ENCODE assay signal across 12 cellular contexts in genomic region chr19:6710273-6711077, GRCh38. TPM values are rescaled to one million over a fixed set of nuclear protein-coding genes. Genes with fewer than 3 reads are reported as not detected.
A peak's percentile ranks its signal among the peaks of the same experiment; 100 is the strongest.
DNase-seq lines count a peak whose midpoint lies in the region; ATAC-seq and TF ChIP-seq lines count a peak whose summit lies in the region.
"Had no signal": no experiment of that assay in that cellular context is flagged by ENCODE, and none has a peak within 500 bp of the region (broad histone marks: within the 10 kb centered on the region; RNA-seq: fewer than 3 reads in every experiment).

No MANE protein-coding gene starts in this region.

- H3K79me1 ChIP-seq in mesenchymal stem cell (replicated peaks; ENCODE audit: low read length, poor library complexity, severe bottlenecking) = no peaks in the 10 kb centered on the region

- no peak overlapping the region for H3K23ac ChIP-seq in mesenchymal stem cell (ENCODE audit: low read length in 2 of 2)

- POLR2A ChIA-PET in CD8-positive, alpha-beta memory T cell (lab: Charles Lee) = no interaction called here

- intact Hi-C loops in colonic mucosa (cut with DNase I) = no loop called here

- H2BK15ac ChIP-seq in mesenchymal stem cell (ENCODE audit: low read depth, poor library complexity, severe bottlenecking) = no peak overlapping the region

- H3K4me1 Mint-ChIP-seq in CD8-positive, alpha-beta memory T cell = peaks cover 13 to 15% (median 14%) of the 10 kb centered on the region in 3 donors
- H3K4me1 Mint-ChIP-seq in activated naive CD8-positive, alpha-beta T cell treated with anti-CD3 and anti-CD28 coated beads, Interleukin-2, amount 50 U/mL, for 24 hours = peaks cover 10% of the 10 kb centered on the region

- H3K4me3 Mint-ChIP-seq in CD8-positive, alpha-beta memory T cell = peak overlapping the region in 4 of 7 donors; percentile 7 to 58 (median 20)
- no peak overlapping the region for H3K4me3 Mint-ChIP-seq in activated naive CD8-positive, alpha-beta T cell treated with anti-CD3 and anti-CD28 coated beads, Interleukin-2, amount 50 U/mL, for 24 hours

- H3K9me3 Mint-ChIP-seq in CD8-positive, alpha-beta memory T cell = no peaks in the 10 kb centered on the region
- no peaks in the 10 kb centered on the region for H3K9me3 Mint-ChIP-seq in activated naive CD8-positive, alpha-beta T cell treated with anti-CD3 and anti-CD28 coated beads, Interleukin-2, amount 50 U/mL, for 24 hours

- H3K4me2 ChIP-seq in mesenchymal stem cell (ENCODE audit: low read length, poor library complexity, severe bottlenecking) = no peak overlapping the region

- no peak overlapping the region for H3K27ac ChIP-seq in CD8-positive, alpha-beta memory T cell (ENCODE audit: low read depth, low read length)
- no peak overlapping the region for H3K27ac ChIP-seq in mesenchymal stem cell (ENCODE audit: low read length, poor library complexity, severe bottlenecking)
- H3K27ac ChIP-seq in colonic mucosa = no peak overlapping the region
- H3K27ac ChIP-seq in brain microvascular endothelial cell = no peak overlapping the region
- H3K27ac ChIP-seq: left lung, thoracic aorta had no signal

- CTCF ChIA-PET in CD8-positive, alpha-beta memory T cell (lab: Charles Lee) = interaction anchor here (0.9 kb wide), 1 partner anchor 194 kb away, joined by 4 read pairs; no protein-coding TSS in a partner anchor

- no peak overlapping the region for H2BK12ac ChIP-seq in mesenchymal stem cell (ENCODE audit: low read length in 2 of 2)

- H3K9ac ChIP-seq in mesenchymal stem cell (ENCODE audit: low read length) = no peak overlapping the region
- no peak overlapping the region for H3K9ac ChIP-seq in colonic mucosa (ENCODE audit: low read depth in 2 of 2, low read length in 2 of 2)

- peaks cover 10% of the 10 kb centered on the region for H3K27me3 ChIP-seq in CD8-positive, alpha-beta memory T cell (ENCODE audit: insufficient read depth, low read length, poor library complexity, severe bottlenecking)
- H3K27me3 ChIP-seq in mesenchymal stem cell (ENCODE audit: control insufficient read depth in 1 of 2, insufficient read depth in 1 of 2, low read length in 2 of 2) = peaks cover 10 to 25% of the 10 kb centered on the region in 2 experiments
- no peaks in the 10 kb centered on the region for H3K27me3 ChIP-seq in colonic mucosa
- peaks cover 9% of the 10 kb centered on the region for H3K27me3 ChIP-seq in brain microvascular endothelial cell (replicated peaks)

- H3K9me3 ChIP-seq in CD8-positive, alpha-beta memory T cell (ENCODE audit: low read length) = no peaks in the 10 kb centered on the region
- H3K9me3 ChIP-seq in mesenchymal stem cell (ENCODE audit: control insufficient read depth, low read length) = no peaks in the 10 kb centered on the region
- H3K9me3 ChIP-seq in colonic mucosa = no peaks in the 10 kb centered on the region
- H3K9me3 ChIP-seq: left lung, thoracic aorta had no signal

- no peak overlapping the region for H2AK5ac ChIP-seq in mesenchymal stem cell (ENCODE audit: low read length, severe bottlenecking)

- H3K18ac ChIP-seq in mesenchymal stem cell (ENCODE audit: low read depth in 1 of 2, low read length in 2 of 2) = no peak overlapping the region

- peak overlapping the region; percentile 7 for H4K8ac ChIP-seq in mesenchymal stem cell (ENCODE audit: low read length)

- 34% methylated on average over 30 of the region's 30 CpGs for WGBS in mesenchymal stem cell

- DNase-seq in CD8-positive, alpha-beta memory T cell = no peak
- peak; percentile 27 for DNase-seq in activated naive CD8-positive, alpha-beta T cell treated with anti-CD3 and anti-CD28 coated beads, Interleukin-2, amount 50 U/mL, for 24 hours
- no peak for DNase-seq in mesenchymal stem cell
- no peak for DNase-seq in NCI-H524 (lab: John Stamatoyannopoulos, UW)
- DNase-seq in colonic mucosa = no peak
- DNase-seq in brain microvascular endothelial cell = no peak

- no peak overlapping the region for H3K4me3 ChIP-seq in CD8-positive, alpha-beta memory T cell (ENCODE audit: low read length)
- H3K4me3 ChIP-seq in GM12875 (ENCODE audit: low read depth, low read length) (no peak overlapping the region), mesenchymal stem cell (ENCODE audit: insufficient read depth in 1 of 2, low read depth in 1 of 2, low read length in 2 of 2) (peak overlapping the region in 1 of 2 experiments; percentile 1), colonic mucosa (no peak overlapping the region), brain microvascular endothelial cell (ENCODE audit: low read depth, low read length) (no peak overlapping the region)
- H3K4me3 ChIP-seq: left lung, thoracic aorta had no signal

- H4K91ac ChIP-seq in mesenchymal stem cell (ENCODE audit: low read length) = no peak overlapping the region

- no peak overlapping the region for H2AFZ ChIP-seq in mesenchymal stem cell (ENCODE audit: low read depth, low read length)

- H3K4me1 ChIP-seq in CD8-positive, alpha-beta memory T cell (ENCODE audit: insufficient read depth, low read length) = no peaks in the 10 kb centered on the region
- H3K4me1 ChIP-seq in mesenchymal stem cell (ENCODE audit: control insufficient read depth, insufficient read depth, low read depth, low read length) (peaks cover 4% of the 10 kb centered on the region), colonic mucosa (no peaks in the 10 kb centered on the region)
- H3K4me1 ChIP-seq: left lung had no signal

- H3K4ac ChIP-seq in mesenchymal stem cell (ENCODE audit: low read depth in 1 of 2, low read length in 2 of 2) = no peak overlapping the region

- TF ChIP-seq CTCF in GM12875 (IDR thresholded peaks at IDR 0.05; ENCODE audit: borderline replicate concordance, insufficient read depth, low read depth, low read length) = 0 out of 2 replicates have a peak, but pooled peaks have one; percentile 7
- no peak for TF ChIP-seq CTCF in colonic mucosa (IDR thresholded peaks at IDR 0.05)
- TF ChIP-seq CTCF in brain microvascular endothelial cell (IDR thresholded peaks at IDR 0.05; ENCODE audit: low read depth, low read length, missing control alignments) = no peak

- no peaks in the 10 kb centered on the region for H3K36me3 ChIP-seq in CD8-positive, alpha-beta memory T cell (ENCODE audit: insufficient read depth, low read length)
- peaks cover 0 to 39% of the 10 kb centered on the region in 2 experiments for H3K36me3 ChIP-seq in mesenchymal stem cell (ENCODE audit: control insufficient read depth in 1 of 2, insufficient read depth in 2 of 2, low read depth in 1 of 2, low read length in 2 of 2)
- no peaks in the 10 kb centered on the region for H3K36me3 ChIP-seq in colonic mucosa
- no peaks in the 10 kb centered on the region for H3K36me3 ChIP-seq in brain microvascular endothelial cell (replicated peaks)
- H3K36me3 ChIP-seq: thoracic aorta had no signal

- H3K14ac ChIP-seq in mesenchymal stem cell (ENCODE audit: low read length in 2 of 2) = peak overlapping the region in 1 of 2 experiments; percentile 61

- no peaks in the 10 kb centered on the region for H3K36me3 Mint-ChIP-seq in CD8-positive, alpha-beta memory T cell
- H3K36me3 Mint-ChIP-seq in activated naive CD8-positive, alpha-beta T cell treated with anti-CD3 and anti-CD28 coated beads, Interleukin-2, amount 50 U/mL, for 24 hours (ENCODE audit: low read depth) = no peaks in the 10 kb centered on the region

- H3K27me3 Mint-ChIP-seq in CD8-positive, alpha-beta memory T cell = peaks cover 17 to 27% of the 10 kb centered on the region in 2 donors
- peaks cover 41% of the 10 kb centered on the region for H3K27me3 Mint-ChIP-seq in activated naive CD8-positive, alpha-beta T cell treated with anti-CD3 and anti-CD28 coated beads, Interleukin-2, amount 50 U/mL, for 24 hours

- peak overlapping the region in 4 of 8 donors; percentile 30 to 83 (median 51) for H3K27ac Mint-ChIP-seq in CD8-positive, alpha-beta memory T cell
- no peak overlapping the region for H3K27ac Mint-ChIP-seq in activated naive CD8-positive, alpha-beta T cell treated with anti-CD3 and anti-CD28 coated beads, Interleukin-2, amount 50 U/mL, for 24 hours

- H2BK5ac ChIP-seq in mesenchymal stem cell (ENCODE audit: low read depth, low read length, poor library complexity, severe bottlenecking) = no peak overlapping the region

- ATAC-seq in activated naive CD8-positive, alpha-beta T cell treated with anti-CD3 and anti-CD28 coated beads, Interleukin-2, amount 50 U/mL, for 24 hours = no peak
- no peak for ATAC-seq in HG03280 (IDR thresholded peaks at IDR 0.05; ENCODE audit: unreplicated experiment)
- ATAC-seq: left lung had no signal

- no peak overlapping the region for H2BK120ac ChIP-seq in mesenchymal stem cell (ENCODE audit: low read depth, low read length)

- in situ Hi-C loops in brain microvascular endothelial cell (cut with HindIII; ENCODE audit: low pct_ligation_motif_present, low sequenced_read_pairs) = no loop called here

RNA-seq across cellular contexts. Expression of gene C3, which starts 10.0 kb away (rescaled TPM):
- 1 to 10 TPM; 1.6 to 1.7 TPM for total RNA-seq in CD8-positive, alpha-beta memory T cell
- not detected for polyA plus RNA-seq in CD8-positive, alpha-beta memory T cell
- 2.3 TPM for polyA plus RNA-seq in mesenchymal stem cell (2013, experiment 1 of 2)
- polyA plus RNA-seq in mesenchymal stem cell (2013, experiment 2 of 2) = 2.7 TPM
- 10 to 100 TPM; 28.2 to 83.9 TPM for total RNA-seq in colonic mucosa

RNA-seq across cellular contexts. Expression of gene GPR108, which starts 26.9 kb away (rescaled TPM):
- 10 to 100 TPM; 72.0 to 74.0 TPM for total RNA-seq in CD8-positive, alpha-beta memory T cell
- 108 TPM for polyA plus RNA-seq in CD8-positive, alpha-beta memory T cell
- 63.6 TPM for polyA plus RNA-seq in mesenchymal stem cell (2013, experiment 1 of 2)
- 61.8 TPM for polyA plus RNA-seq in mesenchymal stem cell (2013, experiment 2 of 2)
- total RNA-seq in colonic mucosa = 100 to 1,000 TPM in 1 of 2 donors, 10 to 100 TPM in 1; 92.0 to 109 TPM

RNA-seq across cellular contexts. Expression of gene TRIP10, which starts 29.0 kb away (rescaled TPM):
- total RNA-seq in CD8-positive, alpha-beta memory T cell = 10 to 100 TPM; 44.6 to 47.8 TPM
- 2.0 TPM for polyA plus RNA-seq in CD8-positive, alpha-beta memory T cell
- polyA plus RNA-seq in mesenchymal stem cell (2013, experiment 1 of 2) = 53.2 TPM
- 50.7 TPM for polyA plus RNA-seq in mesenchymal stem cell (2013, experiment 2 of 2)
- total RNA-seq in colonic mucosa = 10 to 100 TPM; 67.7 to 78.2 TPM

RNA-seq across cellular contexts. Expression of gene TNFSF14, which starts 40.5 kb away (rescaled TPM):
- 100 to 1,000 TPM; 111 to 116 TPM for total RNA-seq in CD8-positive, alpha-beta memory T cell
- 30.7 TPM for polyA plus RNA-seq in CD8-positive, alpha-beta memory T cell
- not detected for polyA plus RNA-seq in mesenchymal stem cell (2013, experiment 1 of 2)
- polyA plus RNA-seq in mesenchymal stem cell (2013, experiment 2 of 2) = not detected
- total RNA-seq in colonic mucosa = 1 to 10 TPM in 1 of 2 donors, under 1 TPM in 1; 0.48 to 1.3 TPM
- total RNA-seq: fibroblast of lung, pulmonary artery endothelial cell had no signal
- polyA plus RNA-seq: fibroblast of lung had no signal

RNA-seq across cellular contexts. Expression of gene SH2D3A, which starts 56.8 kb away (rescaled TPM):
- total RNA-seq in CD8-positive, alpha-beta memory T cell = 10 to 100 TPM; 21.3 TPM
- 40.6 TPM for polyA plus RNA-seq in CD8-positive, alpha-beta memory T cell
- not detected for polyA plus RNA-seq in mesenchymal stem cell (2013, experiment 1 of 2)
- 0.07 TPM for polyA plus RNA-seq in mesenchymal stem cell (2013, experiment 2 of 2)
- 10 to 100 TPM; 34.2 to 44.3 TPM for total RNA-seq in colonic mucosa
- total RNA-seq: fibroblast of lung had no signal
- polyA plus RNA-seq: fibroblast of lung had no signal

Comparison
In these comparisons a context has a peak if more than half of its experiments do, and no peak if none do; other contexts are left out.
1. RNA of gene C3, which starts 10.0 kb away (total RNA-seq): 28.2 to 83.9 TPM in colonic mucosa; 1.6 to 1.7 TPM in CD8-positive, alpha-beta memory T cell; every median in the first group is over 10 times any median in the second.